In genomic region chr4:145083891-145084640, GRCh38 we compare ENCODE assay signal across 2 cellular contexts.
TF ChIP-seq lines count a peak whose summit lies in the region.

No MANE protein-coding gene starts in this region.

TF ChIP-seq in IMR-90, 13 proteins besides CTCF, POLR2A, EP300 and RAD21:
- TF ChIP-seq FOS (IDR thresholded peaks at IDR 0.05; ENCODE audit: low read depth, low read length) (no peak), BHLHE40 (IDR thresholded peaks at IDR 0.05; ENCODE audit: low read depth, low read length) (peak; percentile 38; the same call in 1 of the 2 replicates), MXI1 (IDR thresholded peaks at IDR 0.05; ENCODE audit: borderline replicate concordance, low read depth, low read length) (no peak), CEBPB (IDR thresholded peaks at IDR 0.05; ENCODE audit: low read depth, low read length) (peak; percentile 72; the same call in 1 of the 2 replicates)

TF ChIP-seq in GM12878, 131 proteins besides CTCF, POLR2A, EP300 and RAD21:
- TF ChIP-seq BHLHE40 (IDR thresholded peaks at IDR 0.05; ENCODE audit: borderline replicate concordance in 1 of 2, low read depth in 2 of 2, low read length in 1 of 2) = peak in 1 of 2 experiments; percentile 10; a peak in 1 of 4 replicates
- TF ChIP-seq PRDM15 (CRISPR knock-in tag; IDR thresholded peaks at IDR 0.05) = no peak
- no peak for TF ChIP-seq EED (IDR thresholded peaks at IDR 0.05; ENCODE audit: low read depth)
- TF ChIP-seq WRNIP1 (IDR thresholded peaks at IDR 0.05; ENCODE audit: borderline replicate concordance, low read depth, low read length) = no peak
- TF ChIP-seq TBL1XR1 (IDR thresholded peaks at IDR 0.05; ENCODE audit: low read depth, low read length) = no peak
- TF ChIP-seq TARDBP (IDR thresholded peaks at IDR 0.05; ENCODE audit: borderline replicate concordance) = no peak
